8 cellular contexts compared by ENCODE assay signal in the genomic region with DNA sequence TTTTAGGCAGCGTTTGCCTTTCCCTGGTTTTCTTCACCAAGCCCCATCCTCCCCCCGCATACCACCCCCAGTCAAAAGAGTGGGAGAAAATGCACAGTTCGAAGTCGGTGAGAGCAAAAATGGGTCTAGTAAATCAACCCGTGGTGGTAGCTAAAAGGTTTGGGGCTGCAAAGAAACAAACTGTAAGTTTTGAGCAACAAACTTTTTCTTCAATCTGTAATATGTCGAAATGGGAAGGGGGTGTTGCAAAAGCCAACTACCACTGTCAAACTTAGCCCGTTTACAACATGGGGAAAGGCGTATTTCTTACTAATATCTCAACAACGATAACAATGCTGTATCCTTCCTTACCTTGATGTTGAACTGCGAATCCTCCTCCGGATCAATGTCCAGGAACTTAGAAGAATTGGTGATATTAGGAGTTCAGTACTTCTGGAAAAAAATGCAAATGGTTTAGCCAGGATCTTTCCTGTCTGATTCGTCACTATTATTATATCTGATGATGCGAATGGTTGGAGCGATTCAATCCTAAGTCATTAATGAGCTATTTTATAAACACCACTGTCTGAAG. TPM values are rescaled to one million over a fixed set of nuclear protein-coding genes. Genes with fewer than 3 reads are reported as not detected.
DNase-seq lines count a peak whose midpoint lies in the region; ATAC-seq and TF ChIP-seq lines count a peak whose summit lies in the region.

No MANE protein-coding gene starts in this region.

- WGBS in heart left ventricle, 4 donors = 5 to 10% (median 5%) methylated on average over 14 of the region's 14 CpGs
- WGBS in sigmoid colon, 2 donors = 2 to 6% methylated on average over 14 of the region's 14 CpGs

- TF ChIP-seq POLR2A in heart left ventricle (IDR thresholded peaks at IDR 0.05) (no peak), sigmoid colon (IDR thresholded peaks at IDR 0.05) (no peak)

- H3K9me3 ChIP-seq in heart left ventricle (no peaks in the 10 kb centered on the region), SJSA1 (replicated peaks) (no peaks in the 10 kb centered on the region), sigmoid colon (peaks cover 0 to 3% (median 0%) of the 10 kb centered on the region in 4 donors)

- intact Hi-C loops in heart left ventricle (cut with DNase I) = no loop called here
- intact Hi-C loops in cardiac septum (cut with DNase I) = no loop called here
- intact Hi-C loops in sigmoid colon (cut with DNase I) = loop anchor here (10.0 kb wide), 2 partner anchors 285 to 1655 kb away; a partner anchor contains a TSS

- H3K4me3 ChIP-seq in heart left ventricle = peak overlapping the region; percentile 60 to 97 (median 86)
- H3K4me3 ChIP-seq in SJSA1 = peak overlapping the region; percentile 80
- peak overlapping the region; percentile 79 for H3K4me3 ChIP-seq in fibroblast of mammary gland (ENCODE audit: control insufficient read depth, low read depth, low read length)
- H3K4me3 ChIP-seq in sigmoid colon = peak overlapping the region; percentile 69 to 88 (median 78)

- peak overlapping the region in 1 of 12 donors; percentile 76 for H3K27ac ChIP-seq in heart left ventricle
- peak overlapping the region; percentile 84 for H3K27ac ChIP-seq in SJSA1
- peak overlapping the region in 1 of 4 donors; percentile 77 for H3K27ac ChIP-seq in sigmoid colon

- H3K4me1 ChIP-seq in heart left ventricle = peaks cover 10 to 76% (median 44%) of the 10 kb centered on the region in 12 donors
- peaks cover 16% of the 10 kb centered on the region for H3K4me1 ChIP-seq in SJSA1 (replicated peaks)
- H3K4me1 ChIP-seq in sigmoid colon = peaks cover 0 to 69% (median 63%) of the 10 kb centered on the region in 4 donors

- no peak for DNase-seq in heart left ventricle
- no peak for DNase-seq in cardiac septum (ENCODE audit: low spot score)
- no peak for DNase-seq in SJSA1 (ENCODE audit: low read depth in 1 of 2, low spot score in 2 of 2)
- peak; percentile 58 for DNase-seq in fibroblast of mammary gland (ENCODE audit: low read depth)
- DNase-seq in sigmoid colon = no peak
- DNase-seq in HuH-7 (ENCODE audit: low spot score) = no peak
- DNase-seq in iPS-NIHi7 (ENCODE audit: extremely low spot score) = no peak
- no peak for DNase-seq in activated CD8-positive, alpha-beta memory T cell treated with anti-CD3 and anti-CD28 coated beads, Interleukin-2, amount 50 U/mL, for 48 hours

- no peak for ATAC-seq in heart left ventricle

- TF ChIP-seq EP300 in sigmoid colon (IDR thresholded peaks at IDR 0.05) = no peak

- H3K27me3 ChIP-seq in heart left ventricle = peaks cover 67 to 84% (median 77%) of the 10 kb centered on the region in 9 donors
- H3K27me3 ChIP-seq in SJSA1 (replicated peaks) = no peaks in the 10 kb centered on the region
- peaks cover 70 to 86% (median 74%) of the 10 kb centered on the region in 3 donors for H3K27me3 ChIP-seq in sigmoid colon

- H3K36me3 ChIP-seq in heart left ventricle = no peaks in the 10 kb centered on the region
- peaks cover 11% of the 10 kb centered on the region for H3K36me3 ChIP-seq in SJSA1
- no peaks in the 10 kb centered on the region for H3K36me3 ChIP-seq in sigmoid colon

- TF ChIP-seq CTCF in heart left ventricle (IDR thresholded peaks at IDR 0.05) (no peak), fibroblast of mammary gland (conservative IDR thresholded peaks at IDR 0.05; ENCODE audit: control insufficient read depth, insufficient read depth, low read depth, low read length) (no peak), sigmoid colon (IDR thresholded peaks at IDR 0.05) (no peak)

RNA-seq across cellular contexts. Expression of a gene that starts 2.4 kb away (rescaled TPM):
- total RNA-seq in heart left ventricle (1 to 10 TPM in 6 of 9 donors, under 1 TPM in 3; 0.52 to 3.3 (median 1.3) TPM), cardiac septum (1.5 TPM), sigmoid colon (1 to 10 TPM in 3 of 4 donors, under 1 TPM in 1; 0.95 to 5.8 (median 2.2) TPM)
- polyA plus RNA-seq in heart left ventricle (under 1 TPM; 0.38 to 0.54 TPM), sigmoid colon (10 to 100 TPM; 28.2 to 43.7 (median 34.2) TPM)
- 4.9 and 11.0 TPM in 2 replicates for total RNA-seq in SJSA1 (2014; rRNA removed; shearing (Covaris generic))
